In genomic region chr9:89764217-89764616, GRCh38 we compare ENCODE assay signal across 36 cellular contexts.
"Had no signal": no experiment of that assay in that cellular context is flagged by ENCODE, and none has a peak within 500 bp of the region (broad histone marks: within the 10 kb centered on the region; RNA-seq: fewer than 3 reads in every experiment).

No MANE protein-coding gene starts in this region.

- DNase-seq: activated B cell treated with CpG ODN at 0.5 μM for 24 hours; activated CD4-positive, alpha-beta memory T cell treated with anti-CD3 and anti-CD28 coated beads for 36 hours; activated CD4-positive, alpha-beta T cell treated with anti-CD3 and anti-CD28 coated beads for 4 hours; activated CD4-positive, alpha-beta T cell treated with anti-CD3 and anti-CD28 coated beads, Interleukin-2, amount 10 ng/mL, durations not matched to agents 24 days and 14 days; activated CD4-positive, alpha-beta T cell treated with anti-CD3 and anti-CD28 coated beads, Interleukin-2, amount 50 U/mL, for 1 hour; activated CD4-positive, alpha-beta T cell treated with anti-CD3 and anti-CD28 coated beads, Interleukin-2, amount 50 U/mL, for 4 hours; activated CD4-positive, CD25-positive, alpha-beta regulatory T cell treated with anti-CD3 and anti-CD28 coated beads, Interleukin-2, amount 50 U/mL, for 72 hours; activated CD8-positive, alpha-beta memory T cell treated with anti-CD3 and anti-CD28 coated beads, Interleukin-2, amount 50 U/mL, for 4 hours; activated CD8-positive, alpha-beta T cell treated with anti-CD3 and anti-CD28 coated beads for 36 hours; activated effector memory CD4-positive, alpha-beta T cell treated with anti-CD3 and anti-CD28 coated beads, Interleukin-2, amount 50 U/mL, for 16 hours; activated gamma-delta T cell treated with Interleukin-2 at 50 U/mL for 16 hours; activated naive CD4-positive, alpha-beta T cell; activated naive CD4-positive, alpha-beta T cell treated with anti-CD3 and anti-CD28 coated beads for 36 hours; activated naive CD4-positive, alpha-beta T cell treated with anti-CD3 and anti-CD28 coated beads, Interleukin-2, amount 50 U/mL, for 16 hours; activated naive CD8-positive, alpha-beta T cell treated with anti-CD3 and anti-CD28 coated beads for 36 hours; activated T-cell treated with anti-CD3 and anti-CD28 coated beads for 4 hours; activated T-cell treated with anti-CD3 and anti-CD28 coated beads, Interleukin-2, amount 50 U/mL, for 1 hour; activated T-cell treated with anti-CD3 and anti-CD28 coated beads, Interleukin-2, amount 50 U/mL, for 4 hours; activated T-cell treated with anti-CD3 and anti-CD28 coated beads, Interleukin-2, amount 50 U/mL, for 72 hours; adrenal gland; amniotic stem cell; body of pancreas; caudate nucleus; cerebellar nuclear complex; SW 1271; T-helper 1 cell; T-helper 2 cell; T-helper 9 cell had no signal

- H3K4me3 ChIP-seq: adrenal gland, body of pancreas, cardiac muscle cell had no signal

- H3K4me1 Mint-ChIP-seq: activated naive CD8-positive, alpha-beta T cell treated with anti-CD3 and anti-CD28 coated beads for 36 hours; activated T-helper 17 cell treated with anti-CD3 and anti-CD28 coated beads, Interleukin-2, amount 50 U/mL, for 72 hours; central memory CD8-positive, alpha-beta T cell had no signal

- H3K36me3 ChIP-seq: adrenal gland, cardiac muscle cell had no signal

- ATAC-seq: activated CD8-positive, alpha-beta T cell treated with anti-CD3 and anti-CD28 coated beads for 36 hours; activated naive CD4-positive, alpha-beta T cell treated with anti-CD3 and anti-CD28 coated beads, Interleukin-2, amount 50 U/mL, for 72 hours; activated T-cell treated with anti-CD3 and anti-CD28 coated beads, Interleukin-2, amount 50 U/mL, for 4 hours; activated T-cell treated with anti-CD3 and anti-CD28 coated beads, Interleukin-2, amount 50 U/mL, for 72 hours; activated T-helper 17 cell treated with anti-CD3 and anti-CD28 coated beads, Interleukin-2, amount 50 U/mL, for 72 hours; body of pancreas had no signal

- H3K4me3 Mint-ChIP-seq: activated B cell treated with CpG ODN at 0.5 μM for 24 hours; activated CD4-positive, alpha-beta memory T cell treated with anti-CD3 and anti-CD28 coated beads for 36 hours; activated CD4-positive, alpha-beta T cell treated with anti-CD3 and anti-CD28 coated beads, Interleukin-2, amount 10 ng/mL, durations not matched to agents 24 days and 14 days; activated CD8-positive, alpha-beta T cell treated with anti-CD3 and anti-CD28 coated beads for 36 hours; activated naive CD4-positive, alpha-beta T cell treated with anti-CD3 and anti-CD28 coated beads for 36 hours; activated naive CD8-positive, alpha-beta T cell treated with anti-CD3 and anti-CD28 coated beads for 36 hours; activated T-cell treated with anti-CD3 and anti-CD28 coated beads, Interleukin-2, amount 50 U/mL, for 4 hours; activated T-cell treated with anti-CD3 and anti-CD28 coated beads, Interleukin-2, amount 50 U/mL, for 72 hours; activated T-helper 1 cell treated with anti-CD3 and anti-CD28 coated beads, Interleukin-12 subunit alpha, Interleukin-12 subunit beta, Interleukin-2, Interleukin-4 antibody, amounts not matched to agents 30 ng/mL and 10 ng/mL and 1 ng/mL, durations not matched to agents 14 hours and 24 hours and 36 hours; activated T-helper 17 cell treated with anti-CD3 and anti-CD28 coated beads, Interleukin-2, amount 50 U/mL, for 72 hours; central memory CD8-positive, alpha-beta T cell; T-helper 1 cell treated with Interleukin-12 subunit alpha and Interleukin-12 subunit beta and Interleukin-4 antibody, amounts not matched to agents 30 μg/mL and 1 μg/mL, for 36 hours; T-helper 2 cell treated with Interferon-gamma antibody and Interleukin-4, amounts not matched to agents 5 μg/mL and 100 μg/mL, for 36 hours had no signal

- H3K9me3 ChIP-seq: adrenal gland, body of pancreas had no signal

- H3K4me1 ChIP-seq: adrenal gland, body of pancreas had no signal

- H3K27ac ChIP-seq: adrenal gland, body of pancreas, cardiac muscle cell, VCaP had no signal

- H3K27me3 Mint-ChIP-seq: activated B cell treated with CpG ODN at 0.5 μM for 24 hours; activated CD4-positive, alpha-beta memory T cell treated with anti-CD3 and anti-CD28 coated beads for 36 hours; activated CD8-positive, alpha-beta T cell treated with anti-CD3 and anti-CD28 coated beads for 36 hours; activated T-helper 17 cell treated with anti-CD3 and anti-CD28 coated beads, Interleukin-2, amount 50 U/mL, for 72 hours had no signal

- H3K36me3 Mint-ChIP-seq: activated CD4-positive, alpha-beta memory T cell treated with anti-CD3 and anti-CD28 coated beads for 36 hours; activated naive CD4-positive, alpha-beta T cell treated with anti-CD3 and anti-CD28 coated beads, Interleukin-2, amount 50 U/mL, for 72 hours; activated naive CD8-positive, alpha-beta T cell treated with anti-CD3 and anti-CD28 coated beads for 36 hours had no signal

- H3K27me3 ChIP-seq: adrenal gland, body of pancreas, cardiac muscle cell had no signal

- H3K27ac Mint-ChIP-seq: activated B cell treated with CpG ODN at 0.5 μM for 24 hours; activated CD4-positive, alpha-beta memory T cell treated with anti-CD3 and anti-CD28 coated beads for 36 hours; activated CD4-positive, alpha-beta T cell treated with anti-CD3 and anti-CD28 coated beads, Interleukin-2, amount 10 ng/mL, durations not matched to agents 24 days and 14 days; activated CD8-positive, alpha-beta T cell treated with anti-CD3 and anti-CD28 coated beads for 36 hours; activated naive CD4-positive, alpha-beta T cell treated with anti-CD3 and anti-CD28 coated beads for 36 hours; activated naive CD8-positive, alpha-beta T cell treated with anti-CD3 and anti-CD28 coated beads for 36 hours; activated T-cell treated with anti-CD3 and anti-CD28 coated beads, Interleukin-2, amount 50 U/mL, for 72 hours; activated T-helper 1 cell treated with anti-CD3 and anti-CD28 coated beads, Interleukin-12 subunit alpha, Interleukin-12 subunit beta, Interleukin-2, Interleukin-4 antibody, amounts not matched to agents 30 ng/mL and 10 ng/mL and 1 ng/mL, durations not matched to agents 14 hours and 24 hours and 36 hours; activated T-helper 17 cell treated with anti-CD3 and anti-CD28 coated beads, Interleukin-2, amount 50 U/mL, for 72 hours; T-helper 1 cell treated with Interleukin-12 subunit alpha and Interleukin-12 subunit beta and Interleukin-4 antibody, amounts not matched to agents 30 μg/mL and 1 μg/mL, for 36 hours; T-helper 2 cell treated with Interferon-gamma antibody and Interleukin-4, amounts not matched to agents 5 μg/mL and 100 μg/mL, for 36 hours had no signal

- H3K9me3 Mint-ChIP-seq: activated B cell treated with CpG ODN at 0.5 μM for 24 hours; activated CD4-positive, alpha-beta memory T cell treated with anti-CD3 and anti-CD28 coated beads for 36 hours; activated CD4-positive, alpha-beta T cell treated with anti-CD3 and anti-CD28 coated beads, Interleukin-2, amount 10 ng/mL, durations not matched to agents 24 days and 14 days; activated CD8-positive, alpha-beta T cell treated with anti-CD3 and anti-CD28 coated beads for 36 hours; activated naive CD4-positive, alpha-beta T cell treated with anti-CD3 and anti-CD28 coated beads for 36 hours; activated naive CD4-positive, alpha-beta T cell treated with anti-CD3 and anti-CD28 coated beads, Interleukin-2, amount 50 U/mL, for 72 hours; activated naive CD8-positive, alpha-beta T cell treated with anti-CD3 and anti-CD28 coated beads for 36 hours; activated T-cell treated with anti-CD3 and anti-CD28 coated beads, Interleukin-2, amount 50 U/mL, for 4 hours; activated T-helper 1 cell treated with anti-CD3 and anti-CD28 coated beads, Interleukin-12 subunit alpha, Interleukin-12 subunit beta, Interleukin-2, Interleukin-4 antibody, amounts not matched to agents 30 ng/mL and 10 ng/mL and 1 ng/mL, durations not matched to agents 14 hours and 24 hours and 36 hours; activated T-helper 17 cell treated with anti-CD3 and anti-CD28 coated beads, Interleukin-2, amount 50 U/mL, for 72 hours; central memory CD8-positive, alpha-beta T cell; T-helper 1 cell treated with Interleukin-12 subunit alpha and Interleukin-12 subunit beta and Interleukin-4 antibody, amounts not matched to agents 30 μg/mL and 1 μg/mL, for 36 hours; T-helper 2 cell treated with Interferon-gamma antibody and Interleukin-4, amounts not matched to agents 5 μg/mL and 100 μg/mL, for 36 hours had no signal
